ENCODE assay signal across 1 cellular context in the genomic region with DNA sequence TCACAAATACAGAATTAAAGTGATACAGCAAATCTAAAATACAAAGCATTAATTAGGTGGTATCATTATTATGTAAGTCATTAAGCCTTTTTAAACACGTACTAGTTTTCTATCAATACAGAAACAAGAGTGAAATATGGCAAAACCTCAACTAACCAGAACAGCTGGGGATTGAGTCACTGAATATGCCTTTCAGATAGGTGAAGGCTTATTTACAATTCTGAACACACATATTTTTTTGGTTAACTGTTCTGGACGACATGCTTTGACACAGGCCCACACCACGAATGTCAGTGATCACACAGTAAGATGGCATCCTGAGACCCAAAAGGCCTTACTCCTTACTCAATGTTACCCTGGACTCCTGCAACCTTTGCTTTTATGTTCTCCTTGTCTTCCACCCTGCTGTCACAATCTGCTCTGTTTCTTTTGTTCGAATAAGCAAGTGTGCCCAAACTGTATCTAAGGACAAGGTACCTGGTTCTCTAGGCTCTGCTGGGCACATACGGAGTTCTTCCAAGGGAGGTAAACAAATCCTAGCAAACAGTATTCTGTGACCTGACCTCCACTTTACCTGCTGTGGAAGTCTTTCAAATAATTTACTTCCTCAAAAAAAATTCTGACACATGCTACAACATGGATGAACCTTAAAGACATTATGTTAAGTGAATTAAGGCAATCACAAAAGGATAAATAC.
TF ChIP-seq lines count a peak whose summit lies in the region.

No MANE protein-coding gene starts in this region.

TF ChIP-seq in GM12878, 131 proteins besides CTCF, POLR2A, EP300 and RAD21 (continued from another document):
- TF ChIP-seq ETV6 (conservative IDR thresholded peaks at IDR 0.05 in 1 of 2, IDR thresholded peaks at IDR 0.05 in 1 of 2; ENCODE audit: borderline replicate concordance in 1 of 2, low read depth in 1 of 2), result no peak
- no peak for TF ChIP-seq BACH1 (IDR thresholded peaks at IDR 0.05; ENCODE audit: borderline replicate concordance)
- TF ChIP-seq TBL1XR1 (IDR thresholded peaks at IDR 0.05; ENCODE audit: low read depth, low read length), result no peak
- no peak for TF ChIP-seq POU2F2 (IDR thresholded peaks at IDR 0.05; ENCODE audit: borderline replicate concordance, low read depth, low read length)
- no peak for TF ChIP-seq KLF5 (IDR thresholded peaks at IDR 0.05; ENCODE audit: partially characterized antibody)
- TF ChIP-seq SREBF2 (IDR thresholded peaks at IDR 0.05; ENCODE audit: low read length), result no peak
- no peak for TF ChIP-seq BRCA1 (IDR thresholded peaks at IDR 0.05; ENCODE audit: low read depth, low read length)
- TF ChIP-seq, protein P1, sequence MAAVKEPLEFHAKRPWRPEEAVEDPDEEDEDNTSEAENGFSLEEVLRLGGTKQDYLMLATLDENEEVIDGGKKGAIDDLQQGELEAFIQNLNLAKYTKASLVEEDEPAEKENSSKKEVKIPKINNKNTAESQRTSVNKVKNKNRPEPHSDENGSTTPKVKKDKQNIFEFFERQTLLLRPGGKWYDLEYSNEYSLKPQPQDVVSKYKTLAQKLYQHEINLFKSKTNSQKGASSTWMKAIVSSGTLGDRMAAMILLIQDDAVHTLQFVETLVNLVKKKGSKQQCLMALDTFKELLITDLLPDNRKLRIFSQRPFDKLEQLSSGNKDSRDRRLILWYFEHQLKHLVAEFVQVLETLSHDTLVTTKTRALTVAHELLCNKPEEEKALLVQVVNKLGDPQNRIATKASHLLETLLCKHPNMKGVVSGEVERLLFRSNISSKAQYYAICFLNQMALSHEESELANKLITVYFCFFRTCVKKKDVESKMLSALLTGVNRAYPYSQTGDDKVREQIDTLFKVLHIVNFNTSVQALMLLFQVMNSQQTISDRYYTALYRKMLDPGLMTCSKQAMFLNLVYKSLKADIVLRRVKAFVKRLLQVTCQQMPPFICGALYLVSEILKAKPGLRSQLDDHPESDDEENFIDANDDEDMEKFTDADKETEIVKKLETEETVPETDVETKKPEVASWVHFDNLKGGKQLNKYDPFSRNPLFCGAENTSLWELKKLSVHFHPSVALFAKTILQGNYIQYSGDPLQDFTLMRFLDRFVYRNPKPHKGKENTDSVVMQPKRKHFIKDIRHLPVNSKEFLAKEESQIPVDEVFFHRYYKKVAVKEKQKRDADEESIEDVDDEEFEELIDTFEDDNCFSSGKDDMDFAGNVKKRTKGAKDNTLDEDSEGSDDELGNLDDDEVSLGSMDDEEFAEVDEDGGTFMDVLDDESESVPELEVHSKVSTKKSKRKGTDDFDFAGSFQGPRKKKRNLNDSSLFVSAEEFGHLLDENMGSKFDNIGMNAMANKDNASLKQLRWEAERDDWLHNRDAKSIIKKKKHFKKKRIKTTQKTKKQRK (IDR thresholded peaks at IDR 0.05; ENCODE audit: low read depth, low read length), result no peak
- no peak for TF ChIP-seq TAF1 (IDR thresholded peaks at IDR 0.05; ENCODE audit: borderline replicate concordance, low read depth, low read length)
- no peak for TF ChIP-seq ZNF384 (IDR thresholded peaks at IDR 0.05; ENCODE audit: borderline replicate concordance, low read depth, low read length)
- TF ChIP-seq TCF7 (IDR thresholded peaks at IDR 0.05; ENCODE audit: borderline replicate concordance), result no peak
- TF ChIP-seq NR2C1 (IDR thresholded peaks at IDR 0.05), result no peak
- no peak for TF ChIP-seq ESRRA (IDR thresholded peaks at IDR 0.05; ENCODE audit: low read length)
- no peak for TF ChIP-seq DPF2 (IDR thresholded peaks at IDR 0.05)
- TF ChIP-seq ATF7 (IDR thresholded peaks at IDR 0.05; ENCODE audit: low read depth), result no peak
- no peak for TF ChIP-seq NRF1 (conservative IDR thresholded peaks at IDR 0.05; ENCODE audit: low read depth, low read length)
